In genomic region chr11:10655931-10656576, GRCh38 we compare ENCODE assay signal across 14 cellular contexts. TPM values are rescaled to one million over a fixed set of nuclear protein-coding genes. Genes with fewer than 3 reads are reported as not detected.
DNase-seq lines count a peak whose midpoint lies in the region; ATAC-seq and TF ChIP-seq lines count a peak whose summit lies in the region.
"Had no signal": no experiment of that assay in that cellular context is flagged by ENCODE, and none has a peak within 500 bp of the region (broad histone marks: within the 10 kb centered on the region; RNA-seq: fewer than 3 reads in every experiment).

No MANE protein-coding gene starts in this region.

- H4K91ac ChIP-seq in trophoblast cell (ENCODE audit: low read depth, low read length), result peak overlapping the region; percentile 20

- WGBS in esophagus, 2 donors, result 44 to 62% methylated on average over 6 of the region's 6 CpGs
- WGBS in trophoblast cell (ENCODE audit: extremely low coverage, insufficient coverage, insufficient read length), result no CpG with 5 or more reads among the region's 6 CpGs

- peak overlapping the region; percentile 26 to 45 for H3K27ac ChIP-seq in right atrium auricular region
- peak overlapping the region; percentile 85 to 93 for H3K27ac ChIP-seq in esophagus (ENCODE audit: low read depth in 2 of 2, low read length in 1 of 2)
- H3K27ac ChIP-seq in trophoblast cell (ENCODE audit: low read depth, low read length), result no peak overlapping the region

- H2AK5ac ChIP-seq in trophoblast cell (ENCODE audit: low read length), result no peak overlapping the region

- H3K18ac ChIP-seq in trophoblast cell (ENCODE audit: low read length), result no peak overlapping the region

- intact Hi-C loops in Right ventricle myocardium inferior (cut with DNase I), result loop anchor here (5.0 to 10.0 kb wide), 3 partner anchors 76 to 141 kb away; partner anchors contain the start of gene LYVE1
- intact Hi-C loops in activated naive CD4-positive, alpha-beta T cell treated with anti-CD3 and anti-CD28 coated beads for 36 hours (cut with micrococcal nuclease), result no loop called here

- H3K4me1 ChIP-seq in right atrium auricular region (peaks cover 2 to 63% of the 10 kb centered on the region in 2 donors), esophagus (ENCODE audit: control insufficient read depth in 2 of 2, insufficient read depth in 2 of 2, low read length in 1 of 2) (peaks cover 20 to 44% of the 10 kb centered on the region in 2 donors), trophoblast cell (ENCODE audit: control insufficient read depth in 1 of 2, insufficient read depth in 2 of 2, low read length in 2 of 2) (peaks cover 18 to 25% of the 10 kb centered on the region in 2 experiments)

- H2AFZ ChIP-seq in trophoblast cell (ENCODE audit: insufficient read depth, low read length, poor library complexity), result no peak overlapping the region

- peaks cover 6% of the 10 kb centered on the region for H3K4me1 Mint-ChIP-seq in activated naive CD4-positive, alpha-beta T cell treated with anti-CD3 and anti-CD28 coated beads for 36 hours (ENCODE audit: low read depth)

- peaks cover 24% of the 10 kb centered on the region for H3K79me1 ChIP-seq in trophoblast cell (ENCODE audit: low read length)

- DNase-seq in right atrium auricular region (ENCODE audit: low spot score) (no peak), Right ventricle myocardium inferior (ENCODE audit: missing footprints) (no peak), trophoblast cell (no peak), GM20000 (ENCODE audit: low spot score) (no peak), foreskin melanocyte (no peak), ecto neural progenitor cell (ENCODE audit: low spot score) (no peak)
- DNase-seq in activated naive CD4-positive, alpha-beta T cell treated with anti-CD3 and anti-CD28 coated beads for 36 hours, result no peak
- DNase-seq: activated CD8-positive, alpha-beta T cell treated with anti-CD3 and anti-CD28 coated beads for 36 hours; Calu3; effector CD4-positive, alpha-beta T cell; NCI-H1417; NCI-H226 had no signal

- H3K79me2 ChIP-seq in trophoblast cell (ENCODE audit: control insufficient read depth, insufficient read depth, low read length, poor library complexity), result no peaks in the 10 kb centered on the region

- H3K23ac ChIP-seq in trophoblast cell (ENCODE audit: low read length), result no peak overlapping the region

- no peaks in the 10 kb centered on the region for H3K9me3 ChIP-seq in right atrium auricular region
- H3K9me3 ChIP-seq in esophagus (ENCODE audit: control insufficient read depth in 2 of 2, insufficient read depth in 1 of 2, low read depth in 1 of 2, low read length in 1 of 2), result no peaks in the 10 kb centered on the region
- no peaks in the 10 kb centered on the region for H3K9me3 ChIP-seq in trophoblast cell (ENCODE audit: insufficient read depth, low read depth, low read length)

- H2BK120ac ChIP-seq in trophoblast cell (ENCODE audit: insufficient read depth, low read length, poor library complexity), result no peak overlapping the region

- no peaks in the 10 kb centered on the region for H3K27me3 ChIP-seq in right atrium auricular region
- H3K27me3 ChIP-seq in esophagus (ENCODE audit: control insufficient read depth in 1 of 2, insufficient read depth in 2 of 2, low read length in 2 of 2), result no peaks in the 10 kb centered on the region
- no peaks in the 10 kb centered on the region for H3K27me3 ChIP-seq in trophoblast cell (ENCODE audit: insufficient read depth, low read length)

- CTCF ChIA-PET in activated naive CD4-positive, alpha-beta T cell treated with anti-CD3 and anti-CD28 coated beads for 36 hours (lab: Charles Lee), result interaction anchor here (0.6 to 4.6 kb wide), 8 partner anchors 9 to 250 kb away, joined by 3 to 52 read pairs (median 3); no protein-coding TSS in a partner anchor

- H3K27ac Mint-ChIP-seq in activated naive CD4-positive, alpha-beta T cell treated with anti-CD3 and anti-CD28 coated beads for 36 hours, result no peak overlapping the region
- H3K27ac Mint-ChIP-seq: activated CD8-positive, alpha-beta T cell treated with anti-CD3 and anti-CD28 coated beads for 36 hours had no signal

- H2BK12ac ChIP-seq in trophoblast cell (ENCODE audit: low read length), result no peak overlapping the region

- H4K8ac ChIP-seq in trophoblast cell (ENCODE audit: low read depth, low read length), result no peak overlapping the region

- peak overlapping the region; percentile 42 for H2BK5ac ChIP-seq in trophoblast cell (ENCODE audit: low read depth, low read length, poor library complexity)

- H3K36me3 Mint-ChIP-seq in activated naive CD4-positive, alpha-beta T cell treated with anti-CD3 and anti-CD28 coated beads for 36 hours (ENCODE audit: low read depth), result no peaks in the 10 kb centered on the region

- no peak overlapping the region for H3K9ac ChIP-seq in trophoblast cell (ENCODE audit: low read length)

- no peak for ATAC-seq in Right ventricle myocardium inferior
- ATAC-seq: activated CD8-positive, alpha-beta T cell treated with anti-CD3 and anti-CD28 coated beads for 36 hours had no signal

- TF ChIP-seq CTCF in right atrium auricular region (IDR thresholded peaks at IDR 0.05) (no peak), GM20000 (IDR thresholded peaks at IDR 0.05; ENCODE audit: extremely low read depth, missing control alignments) (no peak)

- no peak overlapping the region for H4K12ac ChIP-seq in trophoblast cell (ENCODE audit: low read depth, low read length)

- H3K14ac ChIP-seq in trophoblast cell (ENCODE audit: low read length), result no peak overlapping the region

- H3K36me3 ChIP-seq in right atrium auricular region (no peaks in the 10 kb centered on the region), esophagus (ENCODE audit: control insufficient read depth in 2 of 2, insufficient read depth in 2 of 2, low read length in 1 of 2) (no peaks in the 10 kb centered on the region), trophoblast cell (ENCODE audit: control insufficient read depth in 1 of 2, insufficient read depth in 2 of 2, low read length in 2 of 2) (no peaks in the 10 kb centered on the region)

- no peak overlapping the region for H3K4me3 Mint-ChIP-seq in activated naive CD4-positive, alpha-beta T cell treated with anti-CD3 and anti-CD28 coated beads for 36 hours
- H3K4me3 Mint-ChIP-seq: activated CD8-positive, alpha-beta T cell treated with anti-CD3 and anti-CD28 coated beads for 36 hours had no signal

- H3K4me3 ChIP-seq in right atrium auricular region (no peak overlapping the region), esophagus (ENCODE audit: low read depth in 1 of 2, low read length in 2 of 2) (no peak overlapping the region), trophoblast cell (ENCODE audit: low read depth, low read length) (no peak overlapping the region)
- H3K4me3 ChIP-seq: SK-N-MC had no signal

- H3K4me2 ChIP-seq in trophoblast cell (ENCODE audit: low read length), result no peak overlapping the region

- H3K9me3 Mint-ChIP-seq in activated naive CD4-positive, alpha-beta T cell treated with anti-CD3 and anti-CD28 coated beads for 36 hours, result no peaks in the 10 kb centered on the region
- H3K9me3 Mint-ChIP-seq: activated CD8-positive, alpha-beta T cell treated with anti-CD3 and anti-CD28 coated beads for 36 hours had no signal

- H3K4ac ChIP-seq in trophoblast cell (ENCODE audit: low read depth, low read length), result no peak overlapping the region

- H3K27me3 Mint-ChIP-seq in activated naive CD4-positive, alpha-beta T cell treated with anti-CD3 and anti-CD28 coated beads for 36 hours (ENCODE audit: low read depth), result no peaks in the 10 kb centered on the region
- H3K27me3 Mint-ChIP-seq: activated CD8-positive, alpha-beta T cell treated with anti-CD3 and anti-CD28 coated beads for 36 hours had no signal

RNA-seq across cellular contexts. Expression of gene IRAG1, which starts 37.5 kb away (rescaled TPM):
- total RNA-seq in right atrium auricular region, result 10 to 100 TPM in 1 of 2 donors, 1 to 10 TPM in 1; 4.6 to 10.9 TPM
- 5.9 TPM for total RNA-seq in Right ventricle myocardium inferior
- 1 to 10 TPM; 5.7 to 8.6 TPM for polyA plus RNA-seq in esophagus
- polyA plus RNA-seq in trophoblast cell (2013), result 1.5 and 1.9 TPM in 2 replicates
- not detected for total RNA-seq in activated naive CD4-positive, alpha-beta T cell treated with anti-CD3 and anti-CD28 coated beads for 36 hours
- total RNA-seq: activated CD8-positive, alpha-beta T cell treated with anti-CD3 and anti-CD28 coated beads for 36 hours; Calu3 had no signal
